In the genomic region with DNA sequence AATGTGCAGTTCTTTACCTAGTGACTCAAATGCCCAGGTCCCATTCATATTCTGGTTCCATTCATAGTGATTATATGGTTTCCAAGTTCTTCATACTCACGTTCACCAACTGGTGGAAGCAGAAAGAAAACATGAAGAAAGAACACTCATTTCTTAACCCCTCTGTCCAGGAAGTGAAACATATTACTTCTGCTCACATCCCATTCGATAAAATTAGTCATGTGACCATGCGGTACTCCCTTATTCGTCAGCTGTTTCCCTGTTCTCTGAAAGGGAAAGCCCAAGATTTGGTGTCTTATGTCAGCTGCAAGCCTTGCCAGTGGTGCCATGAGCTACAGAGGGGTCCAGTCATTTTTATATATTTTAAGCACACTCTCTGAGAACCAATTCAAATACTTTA, we compare ENCODE assay signal across 22 cellular contexts.
DNase-seq lines count a peak whose midpoint lies in the region; ATAC-seq and TF ChIP-seq lines count a peak whose summit lies in the region.
"Had no signal": no experiment of that assay in that cellular context is flagged by ENCODE, and none has a peak within 500 bp of the region (broad histone marks: within the 10 kb centered on the region; RNA-seq: fewer than 3 reads in every experiment).

No MANE protein-coding gene starts in this region.

- H3K36me3 Mint-ChIP-seq in WTC11, result 0 out of 2 replicates have a peak, but pooled peaks cover under 1% of the 10 kb centered on the region

- DNase-seq in WTC11 (ENCODE audit: low spot score) (no peak), GM20000 (ENCODE audit: low spot score) (no peak), substantia nigra (lab: John Stamatoyannopoulos, UW) (no peak), activated gamma-delta T cell treated with Interleukin-2 at 50 U/mL for 16 hours (no peak)
- DNase-seq: activated CD4-positive, alpha-beta T cell treated with anti-CD3 and anti-CD28 coated beads, Interleukin-2, amount 50 U/mL, for 1 hour; activated T-cell treated with anti-CD3 and anti-CD28 coated beads, Interleukin-2, amount 50 U/mL, for 24 hours; adrenal gland; COR-L47; dorsolateral prefrontal cortex; erythroblast; NCI-H146; NCI-H774; nephron progenitor cell; psoas muscle; thyroid gland had no signal

- H3K27me3 Mint-ChIP-seq in WTC11 (ENCODE audit: low read depth), result no peaks in the 10 kb centered on the region

- POLR2A ChIA-PET in WTC11 (lab: Charles Lee), result no interaction called here

- no peak overlapping the region for H3K27ac Mint-ChIP-seq in WTC11
- H3K27ac Mint-ChIP-seq: activated T-cell treated with anti-CD3 and anti-CD28 coated beads, Interleukin-2, amount 50 U/mL, for 24 hours; nephron progenitor cell had no signal

- ATAC-seq in GM18519 (IDR thresholded peaks at IDR 0.05; ENCODE audit: low FRiP score, unreplicated experiment) (peak; percentile 79), GM19395 (IDR thresholded peaks at IDR 0.05; ENCODE audit: unreplicated experiment) (peak; percentile 69), HG03342 (IDR thresholded peaks at IDR 0.05; ENCODE audit: unreplicated experiment) (peak; percentile 74), WTC11 (no peak), HG02610 (IDR thresholded peaks at IDR 0.05; ENCODE audit: unreplicated experiment) (no peak)
- ATAC-seq: gastroesophageal sphincter, psoas muscle had no signal

- H3K27ac ChIP-seq in substantia nigra (ENCODE audit: low read depth, low read length, poor library complexity, severe bottlenecking), result no peak overlapping the region
- H3K27ac ChIP-seq: adrenal gland, dorsolateral prefrontal cortex, gastroesophageal sphincter, KMS-11, psoas muscle, SK-N-MC, thyroid gland had no signal

- CTCF ChIA-PET in WTC11 (lab: Charles Lee), result no interaction called here

- TF ChIP-seq CTCF in WTC11 (IDR thresholded peaks at IDR 0.05), result no peak
- no peak for TF ChIP-seq CTCF in GM20000 (IDR thresholded peaks at IDR 0.05; ENCODE audit: extremely low read depth, missing control alignments)

- no peaks in the 10 kb centered on the region for H3K4me1 Mint-ChIP-seq in WTC11
- H3K4me1 Mint-ChIP-seq: nephron progenitor cell had no signal

- H3K9me3 Mint-ChIP-seq in WTC11, result peaks cover 5% of the 10 kb centered on the region

- H3K4me3 Mint-ChIP-seq in WTC11, result no peak overlapping the region
- H3K4me3 Mint-ChIP-seq: activated T-cell treated with anti-CD3 and anti-CD28 coated beads, Interleukin-2, amount 50 U/mL, for 24 hours; nephron progenitor cell had no signal

TF ChIP-seq in WTC11, 78 proteins besides CTCF, POLR2A, EP300 and RAD21:
- TF ChIP-seq, protein P1, sequence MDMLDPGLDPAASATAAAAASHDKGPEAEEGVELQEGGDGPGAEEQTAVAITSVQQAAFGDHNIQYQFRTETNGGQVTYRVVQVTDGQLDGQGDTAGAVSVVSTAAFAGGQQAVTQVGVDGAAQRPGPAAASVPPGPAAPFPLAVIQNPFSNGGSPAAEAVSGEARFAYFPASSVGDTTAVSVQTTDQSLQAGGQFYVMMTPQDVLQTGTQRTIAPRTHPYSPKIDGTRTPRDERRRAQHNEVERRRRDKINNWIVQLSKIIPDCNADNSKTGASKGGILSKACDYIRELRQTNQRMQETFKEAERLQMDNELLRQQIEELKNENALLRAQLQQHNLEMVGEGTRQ (CRISPR knock-in tag; IDR thresholded peaks at IDR 0.05), result 0 out of 2 replicates have a peak, but pooled peaks have one; percentile 24
- no peak for TF ChIP-seq IRF2 (CRISPR knock-in tag; IDR thresholded peaks at IDR 0.05; ENCODE audit: borderline replicate concordance, low read depth)

Comparison
In these comparisons a context has a peak if more than half of its experiments do, and no peak if none do; other contexts are left out.
1. ATAC-seq: peak in GM18519 (single experiment), GM19395 (single experiment) and HG03342 (single experiment); none in WTC11 (single experiment) and HG02610 (single experiment).